Comparison of ENCODE assay signal across 2 cellular contexts in the genomic region with DNA sequence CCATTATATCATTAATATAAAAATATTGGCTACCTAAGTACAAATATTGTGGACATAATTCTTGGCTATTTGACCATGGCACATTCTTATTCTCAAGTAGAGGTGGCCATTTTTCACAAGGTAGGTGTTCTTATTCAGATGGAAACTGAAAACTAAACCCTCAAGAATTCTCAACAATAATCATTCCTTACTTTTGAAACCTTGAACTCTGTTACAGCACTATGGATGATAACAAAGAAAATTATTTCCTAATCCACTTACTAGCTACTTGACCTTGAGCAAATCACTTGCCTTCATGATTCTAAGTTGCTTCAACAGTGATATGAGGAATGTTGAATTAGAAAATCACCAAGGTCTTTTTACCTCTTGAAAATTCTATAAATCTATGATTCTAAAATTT.
TF ChIP-seq lines count a peak whose summit lies in the region.

No MANE protein-coding gene starts in this region.

TF ChIP-seq in SK-N-SH, 30 proteins besides CTCF, POLR2A, EP300 and RAD21 (continued from another document):
- TF ChIP-seq, protein P1, sequence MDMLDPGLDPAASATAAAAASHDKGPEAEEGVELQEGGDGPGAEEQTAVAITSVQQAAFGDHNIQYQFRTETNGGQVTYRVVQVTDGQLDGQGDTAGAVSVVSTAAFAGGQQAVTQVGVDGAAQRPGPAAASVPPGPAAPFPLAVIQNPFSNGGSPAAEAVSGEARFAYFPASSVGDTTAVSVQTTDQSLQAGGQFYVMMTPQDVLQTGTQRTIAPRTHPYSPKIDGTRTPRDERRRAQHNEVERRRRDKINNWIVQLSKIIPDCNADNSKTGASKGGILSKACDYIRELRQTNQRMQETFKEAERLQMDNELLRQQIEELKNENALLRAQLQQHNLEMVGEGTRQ (IDR thresholded peaks at IDR 0.05; ENCODE audit: borderline replicate concordance, low read depth, low read length) = no peak
- TF ChIP-seq FOXJ3 (CRISPR knock-in tag; IDR thresholded peaks at IDR 0.05) (no peak), JUND (IDR thresholded peaks at IDR 0.05) (no peak)

TF ChIP-seq in SK-N-SH treated with all-trans-retinoic acid at 6 μM for 48 hours, 23 proteins besides CTCF, POLR2A, EP300 and RAD21 (continued from another document):
- TF ChIP-seq OSR1 (CRISPR knock-in tag; IDR thresholded peaks at IDR 0.05) (no peak), ZFP30 (CRISPR knock-in tag; IDR thresholded peaks at IDR 0.05) (no peak), GLIS3 (CRISPR knock-in tag; IDR thresholded peaks at IDR 0.05) (no peak), ARNTL (CRISPR knock-in tag; IDR thresholded peaks at IDR 0.05; ENCODE audit: borderline replicate concordance, low read depth) (no peak), SNAI2 (CRISPR knock-in tag; IDR thresholded peaks at IDR 0.05) (no peak)
- TF ChIP-seq, protein P2, sequence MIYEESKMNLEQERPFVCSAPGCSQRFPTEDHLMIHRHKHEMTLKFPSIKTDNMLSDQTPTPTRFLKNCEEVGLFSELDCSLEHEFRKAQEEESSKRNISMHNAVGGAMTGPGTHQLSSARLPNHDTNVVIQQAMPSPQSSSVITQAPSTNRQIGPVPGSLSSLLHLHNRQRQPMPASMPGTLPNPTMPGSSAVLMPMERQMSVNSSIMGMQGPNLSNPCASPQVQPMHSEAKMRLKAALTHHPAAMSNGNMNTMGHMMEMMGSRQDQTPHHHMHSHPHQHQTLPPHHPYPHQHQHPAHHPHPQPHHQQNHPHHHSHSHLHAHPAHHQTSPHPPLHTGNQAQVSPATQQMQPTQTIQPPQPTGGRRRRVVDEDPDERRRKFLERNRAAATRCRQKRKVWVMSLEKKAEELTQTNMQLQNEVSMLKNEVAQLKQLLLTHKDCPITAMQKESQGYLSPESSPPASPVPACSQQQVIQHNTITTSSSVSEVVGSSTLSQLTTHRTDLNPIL (CRISPR knock-in tag; IDR thresholded peaks at IDR 0.05; ENCODE audit: low read depth) = no peak
